ENCODE assay signal across 1 cellular context in the genomic region with DNA sequence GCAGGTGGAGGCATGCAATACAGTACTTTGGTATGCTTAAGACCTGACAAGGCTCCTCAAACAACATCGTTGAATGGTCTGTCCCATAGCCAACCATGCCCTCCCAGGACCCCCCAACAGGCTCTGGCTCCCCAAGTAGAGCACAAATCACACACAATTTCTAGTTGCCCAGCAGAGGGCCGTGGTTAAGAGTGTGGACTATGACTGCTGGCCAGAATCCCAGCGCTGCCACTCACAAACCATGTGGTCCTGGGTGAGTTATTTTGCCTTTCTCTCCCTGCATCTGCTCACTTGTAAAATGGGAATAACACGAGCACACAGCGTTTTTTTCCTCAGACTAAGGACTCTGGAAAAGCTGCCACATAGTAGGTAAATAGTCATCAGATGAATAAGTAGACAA.
TF ChIP-seq lines count a peak whose summit lies in the region.

No MANE protein-coding gene starts in this region.

TF ChIP-seq in WTC11, 78 proteins besides CTCF, POLR2A, EP300 and RAD21 (continued from another document):
- TF ChIP-seq, protein P1, sequence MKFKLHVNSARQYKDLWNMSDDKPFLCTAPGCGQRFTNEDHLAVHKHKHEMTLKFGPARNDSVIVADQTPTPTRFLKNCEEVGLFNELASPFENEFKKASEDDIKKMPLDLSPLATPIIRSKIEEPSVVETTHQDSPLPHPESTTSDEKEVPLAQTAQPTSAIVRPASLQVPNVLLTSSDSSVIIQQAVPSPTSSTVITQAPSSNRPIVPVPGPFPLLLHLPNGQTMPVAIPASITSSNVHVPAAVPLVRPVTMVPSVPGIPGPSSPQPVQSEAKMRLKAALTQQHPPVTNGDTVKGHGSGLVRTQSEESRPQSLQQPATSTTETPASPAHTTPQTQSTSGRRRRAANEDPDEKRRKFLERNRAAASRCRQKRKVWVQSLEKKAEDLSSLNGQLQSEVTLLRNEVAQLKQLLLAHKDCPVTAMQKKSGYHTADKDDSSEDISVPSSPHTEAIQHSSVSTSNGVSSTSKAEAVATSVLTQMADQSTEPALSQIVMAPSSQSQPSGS (CRISPR knock-in tag; IDR thresholded peaks at IDR 0.05; ENCODE audit: borderline replicate concordance, low read depth): no peak
- TF ChIP-seq TEAD1 (CRISPR knock-in tag; IDR thresholded peaks at IDR 0.05) (no peak), E2F5 (CRISPR knock-in tag; IDR thresholded peaks at IDR 0.05) (no peak), TP53 (CRISPR knock-in tag; IDR thresholded peaks at IDR 0.05) (no peak), ATF1 (CRISPR knock-in tag; IDR thresholded peaks at IDR 0.05) (no peak), TCF7 (CRISPR knock-in tag; IDR thresholded peaks at IDR 0.05; ENCODE audit: low read depth) (no peak), NR3C1 (CRISPR knock-in tag; conservative IDR thresholded peaks at IDR 0.05; ENCODE audit: low read depth) (no peak), ERG (CRISPR knock-in tag; IDR thresholded peaks at IDR 0.05) (no peak), AR (CRISPR knock-in tag; IDR thresholded peaks at IDR 0.05) (no peak), IRF2 (CRISPR knock-in tag; IDR thresholded peaks at IDR 0.05; ENCODE audit: borderline replicate concordance, low read depth) (no peak)
- TF ChIP-seq, protein P2, sequence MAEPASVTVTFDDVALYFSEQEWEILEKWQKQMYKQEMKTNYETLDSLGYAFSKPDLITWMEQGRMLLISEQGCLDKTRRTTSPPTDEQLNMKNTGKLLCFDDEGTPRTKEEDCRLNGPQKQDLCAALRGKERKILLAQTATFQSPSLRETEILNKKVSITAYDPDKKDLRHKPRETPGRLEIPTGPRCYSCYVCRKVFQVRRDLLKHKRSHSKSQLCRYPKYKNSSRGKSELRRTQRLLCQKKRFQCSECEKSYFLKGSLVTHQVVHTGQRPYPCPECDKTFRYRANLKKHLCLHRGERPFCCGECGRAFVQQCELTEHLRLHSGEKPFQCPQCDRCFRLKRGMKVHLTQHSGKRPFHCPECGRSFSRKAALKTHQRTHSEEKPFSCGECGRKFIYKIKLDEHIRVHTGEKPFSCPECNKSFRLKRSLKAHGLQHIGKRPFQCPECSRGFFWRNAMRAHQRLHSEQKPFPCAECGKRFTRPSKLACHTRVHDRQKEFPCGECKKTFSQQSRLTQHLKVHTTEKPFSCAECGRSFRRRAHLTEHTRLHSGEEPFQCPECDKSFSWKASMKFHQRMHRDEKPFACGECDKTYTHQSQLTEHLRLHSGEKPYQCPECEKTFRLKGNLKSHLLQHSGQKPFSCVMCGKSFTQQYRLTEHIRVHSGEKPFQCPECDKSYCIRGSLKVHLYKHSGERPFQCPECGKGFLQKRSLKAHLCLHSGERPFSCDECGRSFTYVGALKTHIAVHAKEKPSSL (CRISPR knock-in tag; conservative IDR thresholded peaks at IDR 0.05): no peak
